In the genomic region with DNA sequence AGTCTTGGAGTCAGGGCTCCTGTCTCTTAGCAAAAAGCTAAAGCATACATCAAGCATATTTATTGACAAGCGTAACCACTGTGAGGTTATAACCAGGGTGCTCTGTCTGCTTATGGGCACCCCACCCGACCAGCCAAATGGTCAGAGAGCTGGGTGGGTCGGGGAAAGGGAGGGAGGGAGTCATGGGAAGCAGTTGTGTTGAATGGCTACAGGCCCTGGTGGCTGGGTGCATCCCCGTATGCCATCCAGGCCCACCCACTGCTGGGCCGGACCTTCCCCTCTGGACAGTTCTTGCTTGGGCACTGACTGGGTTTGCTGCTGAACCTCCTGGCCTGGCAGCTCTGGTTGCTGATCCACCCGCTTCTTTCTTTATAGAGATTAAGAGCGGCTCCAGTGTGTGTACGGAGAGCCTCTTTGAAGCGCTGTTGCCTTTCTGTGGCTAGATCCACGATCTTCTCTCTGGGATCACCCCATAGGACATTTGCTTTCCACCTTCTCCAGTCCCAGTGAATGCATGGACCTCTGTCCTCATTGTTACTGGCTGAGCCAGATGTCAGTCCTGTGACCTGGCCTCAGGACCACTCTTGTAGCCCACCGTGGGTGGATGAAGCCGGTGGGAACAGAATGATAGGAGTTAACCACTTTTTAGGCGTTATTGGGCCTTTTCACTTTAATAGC, we compare ENCODE assay signal across 10 cellular contexts. TPM values are rescaled to one million over a fixed set of nuclear protein-coding genes. Genes with fewer than 3 reads are reported as not detected.
A peak's percentile ranks its signal among the peaks of the same experiment; 100 is the strongest.
DNase-seq lines count a peak whose midpoint lies in the region; ATAC-seq and TF ChIP-seq lines count a peak whose summit lies in the region.
"Had no signal": no experiment of that assay in that cellular context is flagged by ENCODE, and none has a peak within 500 bp of the region (broad histone marks: within the 10 kb centered on the region; RNA-seq: fewer than 3 reads in every experiment).

No MANE protein-coding gene starts in this region.

- TF ChIP-seq CTCF in RWPE1 (conservative IDR thresholded peaks at IDR 0.05; ENCODE audit: low read depth) (no peak), ovary (IDR thresholded peaks at IDR 0.05) (no peak), endothelial cell (IDR thresholded peaks at IDR 0.05; ENCODE audit: unreplicated experiment) (no peak)

- no peak for TF ChIP-seq EP300 in ovary (IDR thresholded peaks at IDR 0.05)

- no peak overlapping the region for H3K4me3 Mint-ChIP-seq in endothelial cell (ENCODE audit: unreplicated experiment)

- H3K27ac ChIP-seq in BLaER1 treated with 17β-estradiol and CSF1 and Interleukin-3, amounts not matched to agents 10 nM and 100 nM, result peak overlapping the region; percentile 2 to 95 (median 73); a peak in 20 of 22 replicates
- H3K27ac ChIP-seq in RWPE1 (peak overlapping the region; percentile 97), esophagus (ENCODE audit: low read depth in 2 of 2, low read length in 1 of 2) (peak overlapping the region; percentile 90 to 92), ovary (peak overlapping the region; percentile 66 to 84)

- no peaks in the 10 kb centered on the region for H3K36me3 Mint-ChIP-seq in endothelial cell (ENCODE audit: low read depth, unreplicated experiment)

- H4K20me1 ChIP-seq in BLaER1 treated with 17β-estradiol and CSF1 and Interleukin-3, amounts not matched to agents 10 nM and 100 nM, result peaks cover 42 to 100% (median 79%) of the 10 kb centered on the region in 11 experiments; a peak in 21 of 22 replicates

- peak overlapping the region; percentile 77 to 97 (median 91) for H3K4me2 ChIP-seq in BLaER1 treated with 17β-estradiol and CSF1 and Interleukin-3, amounts not matched to agents 10 nM and 100 nM

- POLR2A ChIA-PET in RWPE1 (lab: Yijun Ruan, JAX; ENCODE audit: low non-redundant PET), result interaction anchor here (0.6 kb wide), 1 partner anchor 23 kb away, joined by 9 read pairs; no protein-coding TSS in a partner anchor

- 41 to 58% methylated on average over 13 of the region's 13 CpGs for WGBS in esophagus, 2 donors
- 27 to 37% (median 29%) methylated on average over 13 of the region's 13 CpGs for WGBS in ovary, 3 donors

- H3K27me3 Mint-ChIP-seq in endothelial cell (ENCODE audit: unreplicated experiment), result peaks cover 5% of the 10 kb centered on the region

- peaks cover 97 to 100% (median 99%) of the 10 kb centered on the region in 10 experiments for H3K4me1 ChIP-seq in BLaER1 treated with 17β-estradiol and CSF1 and Interleukin-3, amounts not matched to agents 10 nM and 100 nM
- H3K4me1 ChIP-seq in esophagus (ENCODE audit: control insufficient read depth in 2 of 2, insufficient read depth in 2 of 2, low read length in 1 of 2) (peaks cover 5 to 41% of the 10 kb centered on the region in 2 donors), ovary (ENCODE audit: insufficient read depth) (peaks cover 49% of the 10 kb centered on the region)

- DNase-seq in RWPE1 (ENCODE audit: low spot score), result no peak
- DNase-seq in ovary, result peak in 2 of 5 donors; percentile 12 to 32
- no peak for DNase-seq in endothelial cell (ENCODE audit: low spot score)
- DNase-seq: H7, head of caudate nucleus had no signal

- CTCF ChIA-PET in RWPE1 (lab: Yijun Ruan, JAX), result interaction anchor here (0.6 kb wide), 1 partner anchor 58 kb away, joined by 3 read pairs; no protein-coding TSS in a partner anchor

- no peak overlapping the region for H3K27ac Mint-ChIP-seq in endothelial cell (ENCODE audit: unreplicated experiment)

- ATAC-seq in HG03175 (IDR thresholded peaks at IDR 0.05; ENCODE audit: unreplicated experiment), result no peak
- no peak for ATAC-seq in GM19455 (IDR thresholded peaks at IDR 0.05; ENCODE audit: unreplicated experiment)
- no peak for ATAC-seq in HG02623 (IDR thresholded peaks at IDR 0.05; ENCODE audit: unreplicated experiment)

- no peaks in the 10 kb centered on the region for H3K9me3 ChIP-seq in BLaER1 treated with 17β-estradiol and CSF1 and Interleukin-3, amounts not matched to agents 10 nM and 100 nM (replicated peaks in 1 of 11)
- no peaks in the 10 kb centered on the region for H3K9me3 ChIP-seq in esophagus (ENCODE audit: control insufficient read depth in 2 of 2, insufficient read depth in 1 of 2, low read depth in 1 of 2, low read length in 1 of 2)
- no peaks in the 10 kb centered on the region for H3K9me3 ChIP-seq in ovary

- intact Hi-C loops in ovary (cut with DNase I), result loop anchor here in 2 of 4 donors (10.0 kb wide), 1 partner anchor 60 kb away; a partner anchor contains a TSS

- peak overlapping the region; percentile 35 to 82 (median 57); a peak in 21 of 22 replicates for H3K9ac ChIP-seq in BLaER1 treated with 17β-estradiol and CSF1 and Interleukin-3, amounts not matched to agents 10 nM and 100 nM

- no peaks in the 10 kb centered on the region for H3K27me3 ChIP-seq in BLaER1 treated with 17β-estradiol and CSF1 and Interleukin-3, amounts not matched to agents 10 nM and 100 nM
- H3K27me3 ChIP-seq in esophagus (ENCODE audit: control insufficient read depth in 1 of 2, insufficient read depth in 2 of 2, low read length in 2 of 2) (no peaks in the 10 kb centered on the region), ovary (no peaks in the 10 kb centered on the region)

- H3K4me1 Mint-ChIP-seq in endothelial cell (ENCODE audit: unreplicated experiment), result peaks cover 10% of the 10 kb centered on the region

- peak overlapping the region in 6 of 10 experiments; percentile 15 to 50 (median 42); a peak in 8 of 20 replicates for H3K4me3 ChIP-seq in BLaER1 treated with 17β-estradiol and CSF1 and Interleukin-3, amounts not matched to agents 10 nM and 100 nM
- H3K4me3 ChIP-seq in esophagus (ENCODE audit: low read depth in 1 of 2, low read length in 2 of 2) (no peak overlapping the region), ovary (no peak overlapping the region)

- H3K9me3 Mint-ChIP-seq in endothelial cell (ENCODE audit: unreplicated experiment), result no peaks in the 10 kb centered on the region

- H3K36me3 ChIP-seq in BLaER1 treated with 17β-estradiol and CSF1 and Interleukin-3, amounts not matched to agents 10 nM and 100 nM, result peaks cover 25 to 82% (median 51%) of the 10 kb centered on the region in 11 experiments; a peak in 21 of 22 replicates
- peaks cover 0 to 3% of the 10 kb centered on the region in 2 donors for H3K36me3 ChIP-seq in esophagus (ENCODE audit: control insufficient read depth in 2 of 2, insufficient read depth in 2 of 2, low read length in 1 of 2)
- H3K36me3 ChIP-seq in ovary, result no peaks in the 10 kb centered on the region

- TF ChIP-seq POLR2A in ovary (IDR thresholded peaks at IDR 0.05), result no peak

RNA-seq across cellular contexts. Expression of a gene that starts 59.6 kb away (rescaled TPM):
- polyA plus RNA-seq in esophagus (10 to 100 TPM; 24.8 to 51.5 TPM), ovary (10 to 100 TPM; 18.7 to 78.6 TPM)
- total RNA-seq in ovary (10 to 100 TPM; 21.6 to 78.6 (median 46.0) TPM), endothelial cell (ENCODE audit: unreplicated experiment) (8.2 TPM)

Comparison
In these comparisons a context has a peak if more than half of its experiments do, and no peak if none do; other contexts are left out.
1. H3K4me3 ChIP-seq: peak in BLaER1 treated with 17β-estradiol and CSF1 and Interleukin-3, amounts not matched to agents 10 nM and 100 nM (6 of 10); none in esophagus (0 of 2) and ovary (single experiment).
2. Peak in every context shown above with its lines, with median percentiles within 50 percentile points of each other: H3K27ac ChIP-seq.